ENCODE assay signal across 20 cellular contexts in genomic region chr11:27972432-27973170, GRCh38.
DNase-seq lines count a peak whose midpoint lies in the region; TF ChIP-seq lines count a peak whose summit lies in the region.
"Had no signal": no experiment of that assay in that cellular context is flagged by ENCODE, and none has a peak within 500 bp of the region (broad histone marks: within the 10 kb centered on the region; RNA-seq: fewer than 3 reads in every experiment).

No MANE protein-coding gene starts in this region.

- peaks cover 14% of the 10 kb centered on the region for H3K4me1 ChIP-seq in osteoblast (ENCODE audit: insufficient read depth, low read length)
- H3K4me1 ChIP-seq: ascending aorta, colonic mucosa, left ventricle myocardium inferior had no signal

- TF ChIP-seq CTCF in epithelial cell of esophagus (IDR thresholded peaks at IDR 0.05; ENCODE audit: insufficient read depth, low read depth, low read length, missing control alignments), result no peak
- TF ChIP-seq CTCF in nephron progenitor cell (IDR thresholded peaks at IDR 0.05), result no peak
- TF ChIP-seq CTCF in osteoblast (IDR thresholded peaks at IDR 0.05; ENCODE audit: extremely low read depth, low read depth, low read length), result no peak

- H3K27me3 Mint-ChIP-seq in nephron progenitor cell (ENCODE audit: low read depth, poor library complexity), result no peaks in the 10 kb centered on the region
- H3K27me3 Mint-ChIP-seq: activated B cell treated with CpG ODN at 0.5 μM for 24 hours; activated CD8-positive, alpha-beta T cell treated with anti-CD3 and anti-CD28 coated beads for 36 hours; CD8-positive, alpha-beta memory T cell had no signal

- peaks cover 50% of the 10 kb centered on the region for H3K4me1 Mint-ChIP-seq in nephron progenitor cell
- H3K4me1 Mint-ChIP-seq: activated B cell treated with CpG ODN at 0.5 μM for 24 hours; CD8-positive, alpha-beta memory T cell had no signal

- DNase-seq in EH (ENCODE audit: low read depth), result peak; percentile 55
- peak; percentile 27 for DNase-seq in NCI-H345 treated with DMSO at 0.1 percent for 48 hours (lab: John Stamatoyannopoulos, UW; ENCODE audit: unreplicated experiment)
- peak; percentile 19 for DNase-seq in epithelial cell of esophagus (ENCODE audit: low read depth)
- no peak for DNase-seq in nephron progenitor cell
- DNase-seq in activated CD8-positive, alpha-beta memory T cell treated with anti-CD3 and anti-CD28 coated beads for 24 hours, result no peak
- DNase-seq in osteoblast (ENCODE audit: insufficient read length, low spot score, missing footprints), result no peak
- DNase-seq in HEK293T (ENCODE audit: extremely low spot score), result no peak
- DNase-seq: activated B cell treated with CpG ODN at 0.5 μM for 24 hours; activated CD8-positive, alpha-beta T cell treated with anti-CD3 and anti-CD28 coated beads for 36 hours; activated naive CD4-positive, alpha-beta T cell treated with anti-CD3 and anti-CD28 coated beads for 36 hours; activated T-cell treated with anti-CD3 and anti-CD28 coated beads, Interleukin-2, amount 50 U/mL, for 4 hours; CD8-positive, alpha-beta memory T cell; colonic mucosa; GOT3; left ventricle myocardium inferior; NCI-H1436; NCI-H2171 treated with DMSO at 0.1 percent for 48 hours; NCI-H82 had no signal

- no peak overlapping the region for H3K4me3 ChIP-seq in epithelial cell of esophagus (ENCODE audit: low read length)
- H3K4me3 ChIP-seq in osteoblast (ENCODE audit: insufficient read depth, low read length), result no peak overlapping the region
- H3K4me3 ChIP-seq: ascending aorta, colonic mucosa, left ventricle myocardium inferior had no signal

- CTCF ChIA-PET in HEK293T (lab: Yijun Ruan, JAX), result no interaction called here

- H3K36me3 Mint-ChIP-seq in nephron progenitor cell (ENCODE audit: low read depth), result no peaks in the 10 kb centered on the region
- H3K36me3 Mint-ChIP-seq: CD8-positive, alpha-beta memory T cell had no signal

- H3K9me3 Mint-ChIP-seq in nephron progenitor cell, result no peaks in the 10 kb centered on the region
- H3K9me3 Mint-ChIP-seq: activated B cell treated with CpG ODN at 0.5 μM for 24 hours; activated CD8-positive, alpha-beta T cell treated with anti-CD3 and anti-CD28 coated beads for 36 hours; activated naive CD4-positive, alpha-beta T cell treated with anti-CD3 and anti-CD28 coated beads for 36 hours; activated T-cell treated with anti-CD3 and anti-CD28 coated beads, Interleukin-2, amount 50 U/mL, for 4 hours; CD8-positive, alpha-beta memory T cell; T-helper 2 cell treated with Interferon-gamma antibody and Interleukin-4, amounts not matched to agents 5 μg/mL and 100 μg/mL, for 36 hours had no signal

- no peaks in the 10 kb centered on the region for H3K36me3 ChIP-seq in osteoblast (ENCODE audit: insufficient read depth, low read length)
- H3K36me3 ChIP-seq: ascending aorta, colonic mucosa, left ventricle myocardium inferior had no signal

- H2AFZ ChIP-seq in osteoblast (ENCODE audit: low read length), result no peak overlapping the region

- H3K27ac Mint-ChIP-seq in nephron progenitor cell, result peak overlapping the region; percentile 48
- H3K27ac Mint-ChIP-seq: activated B cell treated with CpG ODN at 0.5 μM for 24 hours; activated CD8-positive, alpha-beta T cell treated with anti-CD3 and anti-CD28 coated beads for 36 hours; activated naive CD4-positive, alpha-beta T cell treated with anti-CD3 and anti-CD28 coated beads for 36 hours; CD8-positive, alpha-beta memory T cell; T-helper 2 cell treated with Interferon-gamma antibody and Interleukin-4, amounts not matched to agents 5 μg/mL and 100 μg/mL, for 36 hours had no signal

- POLR2A ChIA-PET in HEK293T (lab: Yijun Ruan, JAX), result no interaction called here

- no peak overlapping the region for H3K4me2 ChIP-seq in osteoblast (ENCODE audit: insufficient read depth, low read length)

- no peaks in the 10 kb centered on the region for H3K9me3 ChIP-seq in osteoblast (ENCODE audit: low read depth, low read length)
- H3K9me3 ChIP-seq: ascending aorta, colonic mucosa, left ventricle myocardium inferior had no signal

- no peak overlapping the region for H3K27ac ChIP-seq in osteoblast (ENCODE audit: low read depth, low read length)
- H3K27ac ChIP-seq: ascending aorta, colonic mucosa, left ventricle myocardium inferior had no signal

- H4K20me1 ChIP-seq in osteoblast (ENCODE audit: insufficient read depth, low read length), result no peaks in the 10 kb centered on the region

- H3K79me2 ChIP-seq in osteoblast (ENCODE audit: insufficient read depth, low read length), result no peaks in the 10 kb centered on the region

- no peaks in the 10 kb centered on the region for H3K27me3 ChIP-seq in osteoblast (ENCODE audit: insufficient read depth, low read length)
- H3K27me3 ChIP-seq: ascending aorta, colonic mucosa had no signal

- no peak overlapping the region for H3K4me3 Mint-ChIP-seq in nephron progenitor cell
- H3K4me3 Mint-ChIP-seq: activated B cell treated with CpG ODN at 0.5 μM for 24 hours; activated CD8-positive, alpha-beta T cell treated with anti-CD3 and anti-CD28 coated beads for 36 hours; activated naive CD4-positive, alpha-beta T cell treated with anti-CD3 and anti-CD28 coated beads for 36 hours; activated T-cell treated with anti-CD3 and anti-CD28 coated beads, Interleukin-2, amount 50 U/mL, for 4 hours; CD8-positive, alpha-beta memory T cell; T-helper 2 cell treated with Interferon-gamma antibody and Interleukin-4, amounts not matched to agents 5 μg/mL and 100 μg/mL, for 36 hours had no signal

TF ChIP-seq in HEK293T, 16 proteins besides CTCF, POLR2A, EP300 and RAD21:
- no peak for TF ChIP-seq HDGF (IDR thresholded peaks at IDR 0.05; ENCODE audit: borderline replicate concordance)
- no peak for TF ChIP-seq FOXK2 (IDR thresholded peaks at IDR 0.05)
- no peak for TF ChIP-seq NFRKB (IDR thresholded peaks at IDR 0.05)
- no peak for TF ChIP-seq FOXA1 (IDR thresholded peaks at IDR 0.05)
- no peak for TF ChIP-seq CTBP1 (IDR thresholded peaks at IDR 0.05; ENCODE audit: borderline replicate concordance)
- no peak for TF ChIP-seq ARNT (IDR thresholded peaks at IDR 0.05)
- TF ChIP-seq ELF4 (IDR thresholded peaks at IDR 0.05), result no peak
- TF ChIP-seq LEF1 (IDR thresholded peaks at IDR 0.05; ENCODE audit: borderline replicate concordance), result no peak
- no peak for TF ChIP-seq TARDBP (IDR thresholded peaks at IDR 0.05)
- TF ChIP-seq SUZ12 (IDR thresholded peaks at IDR 0.05), result no peak
- TF ChIP-seq ZNF384 (IDR thresholded peaks at IDR 0.05), result no peak
- TF ChIP-seq, protein P1, sequence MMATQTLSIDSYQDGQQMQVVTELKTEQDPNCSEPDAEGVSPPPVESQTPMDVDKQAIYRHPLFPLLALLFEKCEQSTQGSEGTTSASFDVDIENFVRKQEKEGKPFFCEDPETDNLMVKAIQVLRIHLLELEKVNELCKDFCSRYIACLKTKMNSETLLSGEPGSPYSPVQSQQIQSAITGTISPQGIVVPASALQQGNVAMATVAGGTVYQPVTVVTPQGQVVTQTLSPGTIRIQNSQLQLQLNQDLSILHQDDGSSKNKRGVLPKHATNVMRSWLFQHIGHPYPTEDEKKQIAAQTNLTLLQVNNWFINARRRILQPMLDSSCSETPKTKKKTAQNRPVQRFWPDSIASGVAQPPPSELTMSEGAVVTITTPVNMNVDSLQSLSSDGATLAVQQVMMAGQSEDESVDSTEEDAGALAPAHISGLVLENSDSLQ (IDR thresholded peaks at IDR 0.05), result no peak
- TF ChIP-seq SP1 (IDR thresholded peaks at IDR 0.05), result no peak
- TF ChIP-seq L3MBTL2 (conservative IDR thresholded peaks at IDR 0.05), result no peak
- no peak for TF ChIP-seq BHLHE40 (IDR thresholded peaks at IDR 0.05; ENCODE audit: borderline replicate concordance)
- TF ChIP-seq FOXM1 (IDR thresholded peaks at IDR 0.05; ENCODE audit: borderline replicate concordance), result no peak

Comparison
In these comparisons a context has a peak if more than half of its experiments do, and no peak if none do; other contexts are left out.
1. DNase-seq: peak in EH (single experiment), NCI-H345 treated with DMSO at 0.1 percent for 48 hours (single experiment) and epithelial cell of esophagus (single experiment); none in nephron progenitor cell (single experiment), activated CD8-positive, alpha-beta memory T cell treated with anti-CD3 and anti-CD28 coated beads for 24 hours (single experiment), osteoblast (single experiment) and HEK293T (single experiment).